8 cellular contexts compared by ENCODE assay signal in the genomic region with DNA sequence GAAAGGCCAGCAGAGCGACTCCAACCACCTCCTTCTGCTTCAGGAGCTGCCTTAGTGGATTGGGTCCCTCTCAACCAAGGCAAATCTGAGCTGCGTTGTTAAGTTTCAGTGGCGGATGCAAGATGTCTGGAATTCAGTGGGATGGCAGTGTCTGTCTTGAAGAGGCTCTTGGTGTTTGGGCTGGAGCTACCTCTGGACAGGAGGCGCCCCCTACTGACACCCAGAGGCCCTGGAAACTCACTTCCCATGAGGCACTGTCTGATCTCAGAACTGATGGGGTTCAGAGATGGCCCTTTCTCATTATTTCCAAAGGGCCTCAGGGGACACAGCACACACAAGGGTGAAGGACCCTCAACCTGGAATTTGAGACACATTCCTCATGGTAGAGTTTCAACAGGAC. TPM values are rescaled to one million over a fixed set of nuclear protein-coding genes. Genes with fewer than 3 reads are reported as not detected.
DNase-seq lines count a peak whose midpoint lies in the region; ATAC-seq lines count a peak whose summit lies in the region.

No MANE protein-coding gene starts in this region.

- peak; percentile 17 for DNase-seq in NCI-H1092 treated with DMSO at 0.1 percent for 48 hours (lab: John Stamatoyannopoulos, UW)
- no peak for DNase-seq in NCI-H1092 (lab: John Stamatoyannopoulos, UW)
- peak; percentile 11 for DNase-seq in NCI-H146 treated with DMSO at 0.1 percent for 48 hours (lab: John Stamatoyannopoulos, UW; ENCODE audit: unreplicated experiment)
- DNase-seq in activated CD4-positive, alpha-beta T cell treated with anti-CD3 and anti-CD28 coated beads for 48 hours = peak; percentile 78
- peak; percentile 1 to 47 for DNase-seq in dermis microvascular lymphatic vessel endothelial cell (ENCODE audit: low read depth in 2 of 2)
- peak; percentile 74 for DNase-seq in medulla oblongata (ENCODE audit: extremely low spot score)
- peak; percentile 35 for DNase-seq in stimulated activated CD8-positive, alpha-beta memory T cell treated with anti-CD3 and anti-CD28 coated beads, Interleukin-15, amount 100 ng/mL, for 1 hour (ENCODE audit: low read depth)

- no peak for ATAC-seq in GM21737 (IDR thresholded peaks at IDR 0.05; ENCODE audit: unreplicated experiment)

RNA-seq across cellular contexts. Expression of a gene that starts 6.0 kb away (rescaled TPM):
- under 0.01 TPM in 1 of 2 replicates, not detected in the other for total RNA-seq in dermis microvascular lymphatic vessel endothelial cell
